In the genomic region with DNA sequence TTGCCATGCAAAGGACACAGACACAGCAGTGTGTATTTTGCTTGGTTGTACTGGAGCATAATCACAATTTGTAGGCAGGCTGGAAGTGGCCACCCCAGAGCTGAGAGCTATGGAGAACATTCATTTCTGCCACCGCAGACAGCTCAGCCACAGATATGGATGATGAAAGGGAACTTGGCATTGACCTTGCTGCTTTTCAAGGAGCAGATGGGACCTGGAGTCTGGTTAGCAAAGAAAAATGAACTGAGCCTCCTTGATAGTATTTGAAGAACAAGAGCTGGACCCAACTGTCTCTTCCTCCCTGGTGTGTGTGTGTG, we compare ENCODE assay signal across 14 cellular contexts.
DNase-seq lines count a peak whose midpoint lies in the region; ATAC-seq and TF ChIP-seq lines count a peak whose summit lies in the region.
"Had no signal": no experiment of that assay in that cellular context is flagged by ENCODE, and none has a peak within 500 bp of the region (broad histone marks: within the 10 kb centered on the region; RNA-seq: fewer than 3 reads in every experiment).

No MANE protein-coding gene starts in this region.

- H4K20me1 ChIP-seq in GM23338 (replicated peaks; ENCODE audit: insufficient read depth): no peaks in the 10 kb centered on the region

- peaks cover 26% of the 10 kb centered on the region for H3K4me1 Mint-ChIP-seq in GM23338
- peaks cover 22% of the 10 kb centered on the region for H3K4me1 Mint-ChIP-seq in nephron

- H3K27me3 Mint-ChIP-seq in GM23338 (ENCODE audit: insufficient read depth, low read depth, poor library complexity) (no peaks in the 10 kb centered on the region), nephron (ENCODE audit: low read depth) (no peaks in the 10 kb centered on the region)
- H3K27me3 Mint-ChIP-seq: CD4-positive, alpha-beta T cell had no signal

- H2AFZ ChIP-seq in GM23338: peak overlapping the region; percentile 76; the same call in 1 of the 2 replicates

- peaks cover 25% of the 10 kb centered on the region for H3K9me2 ChIP-seq in GM23338 (ENCODE audit: insufficient read depth)

- ATAC-seq in GM23338 (no peak), GM21529 (IDR thresholded peaks at IDR 0.05; ENCODE audit: unreplicated experiment) (no peak)

- H3K27ac ChIP-seq in GM23338 (ENCODE audit: low read depth): peak overlapping the region; percentile 24; the same call in 1 of the 2 replicates

- H3K79me2 ChIP-seq in GM23338 (replicated peaks; ENCODE audit: insufficient read depth): no peaks in the 10 kb centered on the region

- H3F3A ChIP-seq in GM23338 (replicated peaks; ENCODE audit: low read depth): no peaks in the 10 kb centered on the region

- H3K4me1 ChIP-seq in GM23338 (ENCODE audit: insufficient read depth): peaks cover 5% of the 10 kb centered on the region
- H3K4me1 ChIP-seq: BE2C had no signal

- H3K4me3 Mint-ChIP-seq in GM23338: no peak overlapping the region
- H3K4me3 Mint-ChIP-seq in nephron: no peak overlapping the region
- H3K4me3 Mint-ChIP-seq: CD4-positive, alpha-beta T cell had no signal

- H3K9me3 Mint-ChIP-seq in GM23338: peaks cover 13% of the 10 kb centered on the region
- H3K9me3 Mint-ChIP-seq in nephron: peaks cover 12% of the 10 kb centered on the region

- H3K4me3 ChIP-seq in AG10803 (ENCODE audit: low read length) (no peak overlapping the region), GM23338 (no peak overlapping the region)

- H3K27me3 ChIP-seq in GM23338 (ENCODE audit: insufficient read depth): no peaks in the 10 kb centered on the region
- H3K27me3 ChIP-seq: BE2C had no signal

- DNase-seq in AG10803 (ENCODE audit: low read depth): peak; percentile 42
- no peak for DNase-seq in GM23338 (ENCODE audit: low spot score)
- DNase-seq in amniotic epithelial cell (ENCODE audit: low read depth): peak; percentile 16
- no peak for DNase-seq in NK-92 (lab: John Stamatoyannopoulos, UW; ENCODE audit: unreplicated experiment)
- DNase-seq in germinal center (ENCODE audit: low spot score): no peak
- DNase-seq: BE2C; CD4-positive, alpha-beta T cell; NCI-H1048; NCI-H146; NCI-H2081 treated with DMSO at 0.1 percent for 48 hours; NCI-H524; SHP77 treated with DMSO at 0.1 percent for 48 hours had no signal

- H3K4me2 ChIP-seq in GM23338: peak overlapping the region; percentile 39

- TF ChIP-seq CTCF in AG10803 (conservative IDR thresholded peaks at IDR 0.05; ENCODE audit: low read length) (no peak), GM23338 (conservative IDR thresholded peaks at IDR 0.05; ENCODE audit: low read depth in 2 of 2) (no peak), nephron (IDR thresholded peaks at IDR 0.05; ENCODE audit: unreplicated experiment in 3 of 3) (no peak)

- no peaks in the 10 kb centered on the region for H3K36me3 ChIP-seq in GM23338 (ENCODE audit: insufficient read depth)
- H3K36me3 ChIP-seq: BE2C had no signal

- peaks cover 18% of the 10 kb centered on the region for H3K36me3 Mint-ChIP-seq in GM23338 (ENCODE audit: low read depth)
- H3K36me3 Mint-ChIP-seq in nephron (ENCODE audit: low read depth): no peaks in the 10 kb centered on the region

- H3K27ac Mint-ChIP-seq in GM23338: peak overlapping the region; percentile 32; the same call in 1 of the 2 replicates
- H3K27ac Mint-ChIP-seq in nephron: peak overlapping the region; percentile 43 to 85 (median 45)
- H3K27ac Mint-ChIP-seq: CD4-positive, alpha-beta T cell had no signal

TF ChIP-seq in GM23338, 12 proteins besides CTCF, POLR2A, EP300 and RAD21 (continues in another document):
- TF ChIP-seq, protein P1, sequence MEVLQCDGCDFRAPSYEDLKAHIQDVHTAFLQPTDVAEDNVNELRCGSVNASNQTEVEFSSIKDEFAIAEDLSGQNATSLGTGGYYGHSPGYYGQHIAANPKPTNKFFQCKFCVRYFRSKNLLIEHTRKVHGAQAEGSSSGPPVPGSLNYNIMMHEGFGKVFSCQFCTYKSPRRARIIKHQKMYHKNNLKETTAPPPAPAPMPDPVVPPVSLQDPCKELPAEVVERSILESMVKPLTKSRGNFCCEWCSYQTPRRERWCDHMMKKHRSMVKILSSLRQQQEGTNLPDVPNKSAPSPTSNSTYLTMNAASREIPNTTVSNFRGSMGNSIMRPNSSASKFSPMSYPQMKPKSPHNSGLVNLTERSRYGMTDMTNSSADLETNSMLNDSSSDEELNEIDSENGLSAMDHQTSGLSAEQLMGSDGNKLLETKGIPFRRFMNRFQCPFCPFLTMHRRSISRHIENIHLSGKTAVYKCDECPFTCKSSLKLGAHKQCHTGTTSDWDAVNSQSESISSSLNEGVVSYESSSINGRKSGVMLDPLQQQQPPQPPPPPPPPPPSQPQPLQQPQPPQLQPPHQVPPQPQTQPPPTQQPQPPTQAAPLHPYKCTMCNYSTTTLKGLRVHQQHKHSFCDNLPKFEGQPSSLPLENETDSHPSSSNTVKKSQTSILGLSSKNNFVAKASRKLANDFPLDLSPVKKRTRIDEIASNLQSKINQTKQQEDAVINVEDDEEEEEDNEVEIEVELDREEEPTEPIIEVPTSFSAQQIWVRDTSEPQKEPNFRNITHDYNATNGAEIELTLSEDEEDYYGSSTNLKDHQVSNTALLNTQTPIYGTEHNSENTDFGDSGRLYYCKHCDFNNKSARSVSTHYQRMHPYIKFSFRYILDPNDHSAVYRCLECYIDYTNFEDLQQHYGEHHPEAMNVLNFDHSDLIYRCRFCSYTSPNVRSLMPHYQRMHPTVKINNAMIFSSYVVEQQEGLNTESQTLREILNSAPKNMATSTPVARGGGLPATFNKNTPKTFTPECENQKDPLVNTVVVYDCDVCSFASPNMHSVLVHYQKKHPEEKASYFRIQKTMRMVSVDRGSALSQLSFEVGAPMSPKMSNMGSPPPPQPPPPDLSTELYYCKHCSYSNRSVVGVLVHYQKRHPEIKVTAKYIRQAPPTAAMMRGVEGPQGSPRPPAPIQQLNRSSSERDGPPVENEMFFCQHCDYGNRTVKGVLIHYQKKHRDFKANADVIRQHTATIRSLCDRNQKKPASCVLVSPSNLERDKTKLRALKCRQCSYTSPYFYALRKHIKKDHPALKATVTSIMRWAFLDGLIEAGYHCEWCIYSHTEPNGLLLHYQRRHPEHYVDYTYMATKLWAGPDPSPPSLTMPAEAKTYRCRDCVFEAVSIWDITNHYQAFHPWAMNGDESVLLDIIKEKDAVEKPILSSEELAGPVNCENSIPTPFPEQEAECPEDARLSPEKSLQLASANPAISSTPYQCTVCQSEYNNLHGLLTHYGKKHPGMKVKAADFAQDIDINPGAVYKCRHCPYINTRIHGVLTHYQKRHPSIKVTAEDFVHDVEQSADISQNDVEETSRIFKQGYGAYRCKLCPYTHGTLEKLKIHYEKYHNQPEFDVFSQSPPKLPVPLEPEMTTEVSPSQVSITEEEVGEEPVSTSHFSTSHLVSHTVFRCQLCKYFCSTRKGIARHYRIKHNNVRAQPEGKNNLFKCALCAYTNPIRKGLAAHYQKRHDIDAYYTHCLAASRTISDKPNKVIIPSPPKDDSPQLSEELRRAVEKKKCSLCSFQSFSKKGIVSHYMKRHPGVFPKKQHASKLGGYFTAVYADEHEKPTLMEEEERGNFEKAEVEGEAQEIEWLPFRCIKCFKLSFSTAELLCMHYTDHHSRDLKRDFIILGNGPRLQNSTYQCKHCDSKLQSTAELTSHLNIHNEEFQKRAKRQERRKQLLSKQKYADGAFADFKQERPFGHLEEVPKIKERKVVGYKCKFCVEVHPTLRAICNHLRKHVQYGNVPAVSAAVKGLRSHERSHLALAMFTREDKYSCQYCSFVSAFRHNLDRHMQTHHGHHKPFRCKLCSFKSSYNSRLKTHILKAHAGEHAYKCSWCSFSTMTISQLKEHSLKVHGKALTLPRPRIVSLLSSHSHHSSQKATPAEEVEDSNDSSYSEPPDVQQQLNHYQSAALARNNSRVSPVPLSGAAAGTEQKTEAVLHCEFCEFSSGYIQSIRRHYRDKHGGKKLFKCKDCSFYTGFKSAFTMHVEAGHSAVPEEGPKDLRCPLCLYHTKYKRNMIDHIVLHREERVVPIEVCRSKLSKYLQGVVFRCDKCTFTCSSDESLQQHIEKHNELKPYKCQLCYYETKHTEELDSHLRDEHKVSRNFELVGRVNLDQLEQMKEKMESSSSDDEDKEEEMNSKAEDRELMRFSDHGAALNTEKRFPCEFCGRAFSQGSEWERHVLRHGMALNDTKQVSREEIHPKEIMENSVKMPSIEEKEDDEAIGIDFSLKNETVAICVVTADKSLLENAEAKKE (CRISPR knock-in tag; IDR thresholded peaks at IDR 0.05): no peak
- TF ChIP-seq, protein P2, sequence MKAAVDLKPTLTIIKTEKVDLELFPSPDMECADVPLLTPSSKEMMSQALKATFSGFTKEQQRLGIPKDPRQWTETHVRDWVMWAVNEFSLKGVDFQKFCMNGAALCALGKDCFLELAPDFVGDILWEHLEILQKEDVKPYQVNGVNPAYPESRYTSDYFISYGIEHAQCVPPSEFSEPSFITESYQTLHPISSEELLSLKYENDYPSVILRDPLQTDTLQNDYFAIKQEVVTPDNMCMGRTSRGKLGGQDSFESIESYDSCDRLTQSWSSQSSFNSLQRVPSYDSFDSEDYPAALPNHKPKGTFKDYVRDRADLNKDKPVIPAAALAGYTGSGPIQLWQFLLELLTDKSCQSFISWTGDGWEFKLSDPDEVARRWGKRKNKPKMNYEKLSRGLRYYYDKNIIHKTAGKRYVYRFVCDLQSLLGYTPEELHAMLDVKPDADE (IDR thresholded peaks at IDR 0.05): no peak
- TF ChIP-seq JUNB (IDR thresholded peaks at IDR 0.05; ENCODE audit: unreplicated experiment) (no peak), ZNF331 (CRISPR knock-in tag; IDR thresholded peaks at IDR 0.05; ENCODE audit: low read depth) (no peak)

Comparison
In these comparisons a context has a peak if more than half of its experiments do, and no peak if none do; other contexts are left out.
1. DNase-seq: peak in AG10803 (single experiment) and amniotic epithelial cell (single experiment); none in GM23338 (single experiment), NK-92 (single experiment) and germinal center (single experiment).